9 cellular contexts compared by ENCODE assay signal in the genomic region with DNA sequence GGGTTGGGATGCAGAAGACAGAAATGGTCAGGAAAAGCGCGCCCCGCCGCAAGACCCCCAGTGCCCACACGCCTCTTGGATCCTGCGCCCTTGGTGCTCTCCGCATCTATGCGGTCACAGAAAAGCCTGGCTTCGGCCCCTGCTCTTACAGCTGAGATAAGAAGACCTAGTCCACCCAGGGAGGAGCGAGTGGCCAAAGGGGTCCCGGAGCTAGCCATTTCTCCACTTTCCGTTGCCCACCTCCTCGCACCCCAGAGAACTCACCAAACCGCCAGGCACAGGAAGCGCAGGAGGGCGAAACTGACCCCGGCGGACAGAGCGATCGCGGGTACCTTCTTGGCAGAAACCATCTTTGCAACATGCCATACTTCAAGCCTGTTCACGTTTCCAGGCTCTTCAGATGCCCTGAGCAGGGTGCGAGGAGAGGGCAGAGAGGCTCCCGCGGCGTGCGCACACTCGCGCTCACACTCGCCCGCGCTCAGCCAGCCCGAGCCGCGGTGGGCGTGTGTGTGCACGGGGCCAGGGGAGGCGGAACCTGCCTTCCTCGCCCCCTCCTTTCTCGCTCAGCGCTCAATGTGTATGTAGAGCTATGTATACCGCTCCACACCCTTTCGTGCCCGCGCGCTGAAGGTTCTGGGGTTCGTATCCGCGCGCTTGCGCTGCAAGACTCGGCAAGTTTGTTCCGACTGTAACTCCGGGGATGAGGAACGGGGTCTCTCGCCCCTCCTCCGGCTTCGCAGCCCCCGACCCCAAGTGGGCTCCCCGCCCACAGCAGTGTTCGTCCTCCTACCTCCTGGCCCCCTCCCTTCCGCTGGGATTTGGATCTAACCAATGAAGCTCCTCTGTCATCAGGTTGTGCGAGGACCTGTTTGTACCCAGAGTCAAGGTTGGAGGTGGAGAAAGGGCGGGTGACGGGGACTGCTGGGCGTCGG. TPM values are rescaled to one million over a fixed set of nuclear protein-coding genes. Genes with fewer than 3 reads are reported as not detected.
DNase-seq lines count a peak whose midpoint lies in the region; ATAC-seq, FAIRE-seq and TF ChIP-seq lines count a peak whose summit lies in the region.
"Had no signal": no experiment of that assay in that cellular context is flagged by ENCODE, and none has a peak within 500 bp of the region (broad histone marks: within the 10 kb centered on the region; RNA-seq: fewer than 3 reads in every experiment).

Gene GABRA4, minus strand, starts transcription at position 507 of the 932 bp plus-strand sequence. Its CDS starts 157 bp downstream, at position 350.

- H2AFZ ChIP-seq in mammary epithelial cell (ENCODE audit: low read depth, low read length) = peak within 1 kb of the TSS; percentile 32

- H3K27ac Mint-ChIP-seq in activated T-cell treated with anti-CD3 and anti-CD28 coated beads, Interleukin-2, amount 50 U/mL, for 24 hours = no peak within 1 kb of the TSS

- H3K27ac ChIP-seq in mammary epithelial cell (ENCODE audit: insufficient read depth, low read depth, low read length) (no peak within 1 kb of the TSS), left lung (no peak within 1 kb of the TSS)

- CTCF ChIA-PET in mammary epithelial cell (lab: Charles Lee; ENCODE audit: low non-redundant PET) = no interaction called here

- in situ Hi-C loops in mammary epithelial cell (cut with MboI; ENCODE audit: low sequenced_read_pairs in 2 of 2) = no loop called here

- H3K36me3 ChIP-seq in mammary epithelial cell (ENCODE audit: insufficient read depth, low read length) = no peaks in the 10 kb centered on the region
- H3K36me3 ChIP-seq in left lung = no peaks in the 10 kb centered on the region

- no peaks in the 10 kb centered on the region for H3K36me3 Mint-ChIP-seq in activated T-cell treated with anti-CD3 and anti-CD28 coated beads, Interleukin-2, amount 50 U/mL, for 24 hours (ENCODE audit: low read depth)

- peaks cover 69% of the 10 kb centered on the region for H3K27me3 Mint-ChIP-seq in activated T-cell treated with anti-CD3 and anti-CD28 coated beads, Interleukin-2, amount 50 U/mL, for 24 hours

- H3K4me3 Mint-ChIP-seq in activated T-cell treated with anti-CD3 and anti-CD28 coated beads, Interleukin-2, amount 50 U/mL, for 24 hours = peak within 1 kb of the TSS; percentile 57

- H3K4me1 Mint-ChIP-seq in activated T-cell treated with anti-CD3 and anti-CD28 coated beads, Interleukin-2, amount 50 U/mL, for 24 hours (ENCODE audit: low read depth) = peaks cover 24% of the 10 kb centered on the region

- H4K20me1 ChIP-seq in mammary epithelial cell (ENCODE audit: insufficient read depth, low read length) = no peaks in the 10 kb centered on the region

- H3K27me3 ChIP-seq in mammary epithelial cell (ENCODE audit: insufficient read depth, low read length) (peaks cover 24% of the 10 kb centered on the region), left lung (peaks cover 32 to 64% of the 10 kb centered on the region in 2 donors)

- peak; percentile 32 for DNase-seq in activated T-cell treated with anti-CD3 and anti-CD28 coated beads, Interleukin-2, amount 50 U/mL, for 24 hours
- DNase-seq in activated T-cell treated with anti-CD3 and anti-CD28 coated beads for 4 hours = no peak
- peak; percentile 2 for DNase-seq in mammary epithelial cell
- peak in 1 of 2 donors; percentile 70 for DNase-seq in left lung
- DNase-seq in urothelium cell line (ENCODE audit: low spot score) = peak; percentile 46
- DNase-seq in NCI-H1105 (lab: John Stamatoyannopoulos, UW) = no peak
- no peak for DNase-seq in RPMI8226
- DNase-seq: DND-41 had no signal

- H3K4me1 ChIP-seq in mammary epithelial cell (ENCODE audit: insufficient read depth, low read length) = peaks cover 6% of the 10 kb centered on the region
- peaks cover 6 to 8% of the 10 kb centered on the region in 2 donors for H3K4me1 ChIP-seq in left lung

- H3K79me2 ChIP-seq in mammary epithelial cell (ENCODE audit: insufficient read depth, low read length) = no peaks in the 10 kb centered on the region

- H3K9ac ChIP-seq in mammary epithelial cell (ENCODE audit: insufficient read depth, low read length) = no peak within 1 kb of the TSS

- WGBS in mammary epithelial cell (ENCODE audit: low coverage, missing lambda C conversion rate) = 1% methylated on average over 30 of the region's 67 CpGs

- no TSS peak for BruUV-seq in mammary epithelial cell (replicated peaks; lab: Mats Ljungman, UMichigan)

- ATAC-seq in left lung = peak; percentile 27
- ATAC-seq in HG02588 (IDR thresholded peaks at IDR 0.05; ENCODE audit: unreplicated experiment) = no peak

- H3K4me3 ChIP-seq in mammary epithelial cell (replicated peaks in 1 of 3; ENCODE audit: insufficient read depth in 1 of 3, low read depth in 2 of 3, low read length in 3 of 3) (no peak within 1 kb of the TSS), left lung (no peak within 1 kb of the TSS)

- intact Hi-C loops in mammary epithelial cell (cut with micrococcal nuclease) = no loop called here
- intact Hi-C loops in left lung (cut with DNase I) = no loop called here

- TF ChIP-seq CTCF in mammary epithelial cell (conservative IDR thresholded peaks at IDR 0.05 in 1 of 2, IDR thresholded peaks at IDR 0.05 in 1 of 2; ENCODE audit: extremely low read depth in 1 of 2, insufficient read depth in 1 of 2, low read depth in 1 of 2, low read length in 2 of 2) = no peak
- TF ChIP-seq CTCF in left lung (IDR thresholded peaks at IDR 0.05) = no peak

- no peaks in the 10 kb centered on the region for H3K9me3 ChIP-seq in mammary epithelial cell (replicated peaks; ENCODE audit: insufficient read depth, low read length)
- H3K9me3 ChIP-seq in left lung = no peaks in the 10 kb centered on the region

- dilution Hi-C loops in mammary epithelial cell (cut with HindIII; ENCODE audit: low sequenced_read_pairs) = loop anchor here (5.0 kb wide), 1 partner anchor 104 kb away; no protein-coding TSS in a partner anchor

- FAIRE-seq in urothelium cell line (lab: Jason Lieb, UNC) = peak; percentile 74

- no peaks in the 10 kb centered on the region for H3K9me3 Mint-ChIP-seq in activated T-cell treated with anti-CD3 and anti-CD28 coated beads, Interleukin-2, amount 50 U/mL, for 24 hours

- H3K4me2 ChIP-seq in mammary epithelial cell (ENCODE audit: insufficient read depth, low read depth, low read length) = peak within 1 kb of the TSS; percentile 45

RNA-seq across cellular contexts. Expression of gene GABRA4, which starts in this region (rescaled TPM):
- total RNA-seq in mammary epithelial cell (not detected), left lung (not detected)
- not detected for polyA plus RNA-seq in mammary epithelial cell
- not detected for polyA minus RNA-seq in mammary epithelial cell

Comparison
In these comparisons a context has a peak if more than half of its experiments do, and no peak if none do; other contexts are left out.
1. DNase-seq: peak in activated T-cell treated with anti-CD3 and anti-CD28 coated beads, Interleukin-2, amount 50 U/mL, for 24 hours (single experiment) and urothelium cell line (single experiment); none in activated T-cell treated with anti-CD3 and anti-CD28 coated beads for 4 hours (single experiment), NCI-H1105 (single experiment) and RPMI8226 (single experiment).
2. Peak in DNase-seq and H3K4me2 ChIP-seq in mammary epithelial cell; RNA of the gene not detected or under 1 TPM.
3. Peak in ATAC-seq in left lung; RNA of the gene not detected or under 1 TPM.